ENCODE assay signal across 32 cellular contexts in genomic region chr16:79947771-79948170, GRCh38.
"Had no signal": no experiment of that assay in that cellular context is flagged by ENCODE, and none has a peak within 500 bp of the region (broad histone marks: within the 10 kb centered on the region; RNA-seq: fewer than 3 reads in every experiment).

No MANE protein-coding gene starts in this region.

- H3K27me3 ChIP-seq: ascending aorta, breast epithelium, colonic mucosa, esophagus squamous epithelium, gastroesophageal sphincter had no signal

- H3K4me3 Mint-ChIP-seq: activated CD4-positive, alpha-beta memory T cell treated with anti-CD3 and anti-CD28 coated beads for 36 hours; activated CD4-positive, alpha-beta T cell treated with anti-CD3 and anti-CD28 coated beads for 36 hours; activated CD4-positive, alpha-beta T cell treated with anti-CD3 and anti-CD28 coated beads, Interleukin-2, amount 10 ng/mL, durations not matched to agents 24 days and 14 days; activated CD8-positive, alpha-beta memory T cell treated with anti-CD3 and anti-CD28 coated beads, Interleukin-2, amount 10 ng/mL, durations not matched to agents 7 days and 5 days; activated CD8-positive, alpha-beta T cell treated with anti-CD3 and anti-CD28 coated beads, Interleukin-2, amount 10 ng/mL, durations not matched to agents 7 days and 5 days; activated naive CD4-positive, alpha-beta T cell treated with anti-CD3 and anti-CD28 coated beads for 36 hours; activated naive CD4-positive, alpha-beta T cell treated with anti-CD3 and anti-CD28 coated beads, Interleukin-2, amount 50 U/mL, for 24 hours; activated naive CD8-positive, alpha-beta T cell treated with anti-CD3 and anti-CD28 coated beads, Interleukin-2, amount 10 ng/mL, durations not matched to agents 7 days and 5 days; activated T-helper 1 cell treated with anti-CD3 and anti-CD28 coated beads, Interleukin-12 subunit alpha, Interleukin-12 subunit beta, Interleukin-2, Interleukin-4 antibody, amounts not matched to agents 30 ng/mL and 10 ng/mL and 1 ng/mL, durations not matched to agents 14 hours and 24 hours and 36 hours; brain; T-helper 17 cell had no signal

- H3K27ac ChIP-seq: ascending aorta, breast epithelium, cardiac muscle cell, colonic mucosa, epithelial cell of prostate, esophagus squamous epithelium, gastroesophageal sphincter had no signal

- DNase-seq: activated CD4-positive, alpha-beta memory T cell treated with anti-CD3 and anti-CD28 coated beads for 36 hours; activated CD4-positive, alpha-beta T cell treated with anti-CD3 and anti-CD28 coated beads for 36 hours; activated CD4-positive, alpha-beta T cell treated with anti-CD3 and anti-CD28 coated beads, Interleukin-2, amount 10 ng/mL, durations not matched to agents 24 days and 14 days; activated CD4-positive, CD25-positive, alpha-beta regulatory T cell; activated CD4-positive, CD25-positive, alpha-beta regulatory T cell treated with anti-CD3 and anti-CD28 coated beads, Interleukin-2, amount 50 U/mL, for 72 hours; activated CD8-positive, alpha-beta memory T cell treated with anti-CD3 and anti-CD28 coated beads, Interleukin-2, amount 10 ng/mL, durations not matched to agents 7 days and 5 days; activated CD8-positive, alpha-beta memory T cell treated with anti-CD3 and anti-CD28 coated beads, Interleukin-2, amount 50 U/mL, for 4 hours; activated CD8-positive, alpha-beta T cell treated with anti-CD3 and anti-CD28 coated beads, Interleukin-2, amount 10 ng/mL, durations not matched to agents 7 days and 5 days; activated effector memory CD4-positive, alpha-beta T cell treated with anti-CD3 and anti-CD28 coated beads, Interleukin-2, amount 50 U/mL, for 16 hours; activated naive CD4-positive, alpha-beta T cell treated with anti-CD3 and anti-CD28 coated beads for 36 hours; activated naive CD8-positive, alpha-beta T cell treated with anti-CD3 and anti-CD28 coated beads, Interleukin-2, amount 10 ng/mL, durations not matched to agents 7 days and 5 days; activated T-cell treated with anti-CD3 and anti-CD28 coated beads, Interleukin-2, amount 50 U/mL, for 1 hour; activated T-cell treated with anti-CD3 and anti-CD28 coated beads, Interleukin-2, amount 50 U/mL, for 48 hours; central memory CD4-positive, alpha-beta T cell; cerebellar nuclear complex; colonic mucosa; effector CD8-positive, alpha-beta T cell; esophagus squamous epithelium; foreskin melanocyte; head of caudate nucleus; T-helper 17 cell had no signal

- FAIRE-seq: endometrium, endothelial cell of umbilical vein had no signal

- H3K36me3 Mint-ChIP-seq: activated CD4-positive, alpha-beta memory T cell treated with anti-CD3 and anti-CD28 coated beads for 36 hours; activated CD8-positive, alpha-beta memory T cell treated with anti-CD3 and anti-CD28 coated beads, Interleukin-2, amount 10 ng/mL, durations not matched to agents 7 days and 5 days; activated naive CD4-positive, alpha-beta T cell treated with anti-CD3 and anti-CD28 coated beads, Interleukin-2, amount 50 U/mL, for 24 hours; activated naive CD8-positive, alpha-beta T cell treated with anti-CD3 and anti-CD28 coated beads, Interleukin-2, amount 10 ng/mL, durations not matched to agents 7 days and 5 days; brain had no signal

- ATAC-seq: activated CD4-positive, alpha-beta T cell treated with anti-CD3 and anti-CD28 coated beads for 36 hours; activated CD8-positive, alpha-beta memory T cell treated with anti-CD3 and anti-CD28 coated beads, Interleukin-2, amount 10 ng/mL, durations not matched to agents 7 days and 5 days; activated CD8-positive, alpha-beta T cell treated with anti-CD3 and anti-CD28 coated beads, Interleukin-2, amount 10 ng/mL, durations not matched to agents 7 days and 5 days; gastroesophageal sphincter; T-helper 17 cell had no signal

- H3K4me1 Mint-ChIP-seq: activated CD4-positive, alpha-beta T cell treated with anti-CD3 and anti-CD28 coated beads for 36 hours; activated naive CD4-positive, alpha-beta T cell treated with anti-CD3 and anti-CD28 coated beads, Interleukin-2, amount 50 U/mL, for 24 hours; activated naive CD8-positive, alpha-beta T cell treated with anti-CD3 and anti-CD28 coated beads, Interleukin-2, amount 10 ng/mL, durations not matched to agents 7 days and 5 days; brain; T-helper 17 cell had no signal

- H3K27ac Mint-ChIP-seq: activated CD4-positive, alpha-beta memory T cell treated with anti-CD3 and anti-CD28 coated beads for 36 hours; activated CD4-positive, alpha-beta T cell treated with anti-CD3 and anti-CD28 coated beads for 36 hours; activated CD4-positive, alpha-beta T cell treated with anti-CD3 and anti-CD28 coated beads, Interleukin-2, amount 10 ng/mL, durations not matched to agents 24 days and 14 days; activated CD8-positive, alpha-beta memory T cell treated with anti-CD3 and anti-CD28 coated beads, Interleukin-2, amount 10 ng/mL, durations not matched to agents 7 days and 5 days; activated CD8-positive, alpha-beta T cell treated with anti-CD3 and anti-CD28 coated beads, Interleukin-2, amount 10 ng/mL, durations not matched to agents 7 days and 5 days; activated naive CD4-positive, alpha-beta T cell treated with anti-CD3 and anti-CD28 coated beads for 36 hours; activated naive CD4-positive, alpha-beta T cell treated with anti-CD3 and anti-CD28 coated beads, Interleukin-2, amount 50 U/mL, for 24 hours; activated naive CD8-positive, alpha-beta T cell treated with anti-CD3 and anti-CD28 coated beads, Interleukin-2, amount 10 ng/mL, durations not matched to agents 7 days and 5 days; activated T-helper 1 cell treated with anti-CD3 and anti-CD28 coated beads, Interleukin-12 subunit alpha, Interleukin-12 subunit beta, Interleukin-2, Interleukin-4 antibody, amounts not matched to agents 30 ng/mL and 10 ng/mL and 1 ng/mL, durations not matched to agents 14 hours and 24 hours and 36 hours; activated T-helper 2 cell treated with anti-CD3 and anti-CD28 coated beads, Interferon-gamma antibody, Interleukin-2, Interleukin-4, amounts not matched to agents 10 μg/mL and 5 μg/mL and 100 μg/mL, durations not matched to agents 14 hours and 24 hours and 36 hours; brain; T-helper 17 cell had no signal

- H3K9me3 Mint-ChIP-seq: activated CD4-positive, alpha-beta memory T cell treated with anti-CD3 and anti-CD28 coated beads for 36 hours; activated CD4-positive, alpha-beta T cell treated with anti-CD3 and anti-CD28 coated beads, Interleukin-2, amount 10 ng/mL, durations not matched to agents 24 days and 14 days; activated naive CD4-positive, alpha-beta T cell treated with anti-CD3 and anti-CD28 coated beads for 36 hours; activated naive CD4-positive, alpha-beta T cell treated with anti-CD3 and anti-CD28 coated beads, Interleukin-2, amount 50 U/mL, for 24 hours; activated T-helper 1 cell treated with anti-CD3 and anti-CD28 coated beads, Interleukin-12 subunit alpha, Interleukin-12 subunit beta, Interleukin-2, Interleukin-4 antibody, amounts not matched to agents 30 ng/mL and 10 ng/mL and 1 ng/mL, durations not matched to agents 14 hours and 24 hours and 36 hours; activated T-helper 2 cell treated with anti-CD3 and anti-CD28 coated beads, Interferon-gamma antibody, Interleukin-2, Interleukin-4, amounts not matched to agents 10 μg/mL and 5 μg/mL and 100 μg/mL, durations not matched to agents 14 hours and 24 hours and 36 hours; brain had no signal

- H3K4me1 ChIP-seq: ascending aorta, breast epithelium, colonic mucosa, gastroesophageal sphincter had no signal

- H3K36me3 ChIP-seq: ascending aorta, breast epithelium, cardiac muscle cell, colonic mucosa, esophagus squamous epithelium, gastroesophageal sphincter had no signal

- H3K4me3 ChIP-seq: ascending aorta, breast epithelium, cardiac muscle cell, colonic mucosa, esophagus squamous epithelium, gastroesophageal sphincter had no signal

- H3K9me3 ChIP-seq: ascending aorta, breast epithelium, colonic mucosa, esophagus squamous epithelium, gastroesophageal sphincter had no signal
